17 cellular contexts compared by ENCODE assay signal in the genomic region with DNA sequence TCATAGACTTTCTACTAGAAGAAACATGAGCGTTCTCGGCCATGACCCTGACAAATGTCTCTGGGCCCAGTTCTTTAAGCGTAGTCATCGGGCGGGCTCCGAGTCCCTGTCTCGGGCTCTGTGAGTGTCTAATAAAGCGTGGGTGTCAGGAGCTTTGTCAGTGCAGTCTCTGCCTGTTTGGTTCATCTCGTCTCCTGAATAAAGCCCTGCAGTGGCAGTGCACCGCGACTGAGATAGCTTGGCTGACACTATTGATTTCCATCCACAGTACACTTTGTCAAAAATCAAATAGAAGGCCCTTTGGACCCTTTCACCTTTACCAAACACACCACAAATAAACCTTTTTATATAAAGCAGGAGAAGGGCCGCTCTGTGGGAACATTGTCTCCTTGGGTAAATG.
"Had no signal": no experiment of that assay in that cellular context is flagged by ENCODE, and none has a peak within 500 bp of the region (broad histone marks: within the 10 kb centered on the region; RNA-seq: fewer than 3 reads in every experiment).

No MANE protein-coding gene starts in this region.

- H3K27me3 ChIP-seq: neutrophil, testis, tibial nerve had no signal

- ATAC-seq: esophagus mucosa; left ventricle myocardium superior; naive thymus-derived CD4-positive, alpha-beta T cell; right cardiac atrium; stimulated activated memory B cell treated with anti-CD40 and anti-IgM and Interleukin-4, amounts not matched to agents 10 μg/mL and 1 μg/mL and 100 μg/mL, for 72 hours had no signal

- H3K27ac ChIP-seq: coronary artery, neutrophil, testis, tibial nerve had no signal

- H3K4me1 Mint-ChIP-seq: naive thymus-derived CD4-positive, alpha-beta T cell; stimulated activated memory B cell treated with anti-CD40 and anti-IgM and Interleukin-4, amounts not matched to agents 10 μg/mL and 1 μg/mL and 100 μg/mL, for 72 hours had no signal

- H3K27ac Mint-ChIP-seq: naive thymus-derived CD4-positive, alpha-beta T cell; stimulated activated memory B cell treated with anti-CD40 and anti-IgM and Interleukin-4, amounts not matched to agents 10 μg/mL and 1 μg/mL and 100 μg/mL, for 72 hours; stimulated activated naive CD8-positive, alpha-beta T cell treated with anti-CD3 and anti-CD28 coated beads, Interleukin-15, Interleukin-2, amounts not matched to agents 100 ng/mL and 50 ng/mL, for 24 hours had no signal

- H3K4me3 Mint-ChIP-seq: naive thymus-derived CD4-positive, alpha-beta T cell; stimulated activated memory B cell treated with anti-CD40 and anti-IgM and Interleukin-4, amounts not matched to agents 10 μg/mL and 1 μg/mL and 100 μg/mL, for 72 hours; stimulated activated naive CD8-positive, alpha-beta T cell treated with anti-CD3 and anti-CD28 coated beads, Interleukin-15, Interleukin-2, amounts not matched to agents 100 ng/mL and 50 ng/mL, for 24 hours had no signal

- H3K36me3 ChIP-seq: neutrophil, tibial nerve had no signal

- DNase-seq: caudate nucleus; effector CD4-positive, alpha-beta T cell; left ventricle myocardium superior; mesendoderm; naive thymus-derived CD4-positive, alpha-beta T cell; posterior cingulate gyrus; right cardiac atrium; stimulated activated CD4-positive, alpha-beta T cell treated with anti-CD3 and anti-CD28 coated beads, Interleukin-1b, Interleukin-23, amount 100 ng/mL, for 48 hours; stimulated activated CD4-positive, alpha-beta T cell treated with anti-CD3 and anti-CD28 coated beads, Interleukin-4, amount 100 ng/mL, for 24 hours; testis had no signal

- H3K4me3 ChIP-seq: coronary artery, lung, testis, tibial nerve had no signal

- H3K9me3 ChIP-seq: testis, tibial nerve had no signal

- H3K36me3 Mint-ChIP-seq: naive thymus-derived CD4-positive, alpha-beta T cell; stimulated activated memory B cell treated with anti-CD40 and anti-IgM and Interleukin-4, amounts not matched to agents 10 μg/mL and 1 μg/mL and 100 μg/mL, for 72 hours had no signal

- H3K4me1 ChIP-seq: testis had no signal

- H3K9me3 Mint-ChIP-seq: stimulated activated naive CD8-positive, alpha-beta T cell treated with anti-CD3 and anti-CD28 coated beads, Interleukin-15, Interleukin-2, amounts not matched to agents 100 ng/mL and 50 ng/mL, for 24 hours had no signal

- H3K27me3 Mint-ChIP-seq: stimulated activated memory B cell treated with anti-CD40 and anti-IgM and Interleukin-4, amounts not matched to agents 10 μg/mL and 1 μg/mL and 100 μg/mL, for 72 hours; stimulated activated naive CD8-positive, alpha-beta T cell treated with anti-CD3 and anti-CD28 coated beads, Interleukin-15, Interleukin-2, amounts not matched to agents 100 ng/mL and 50 ng/mL, for 24 hours had no signal
